8 cellular contexts compared by ENCODE assay signal in genomic region chr6:42661540-42662153, GRCh38.
DNase-seq lines count a peak whose midpoint lies in the region; ATAC-seq and TF ChIP-seq lines count a peak whose summit lies in the region.

No MANE protein-coding gene starts in this region.

- no peaks in the 10 kb centered on the region for H3K4me1 ChIP-seq in SJSA1 (replicated peaks)
- peaks cover 0 to 5% (median 0%) of the 10 kb centered on the region in 3 donors for H3K4me1 ChIP-seq in gastroesophageal sphincter
- H3K4me1 ChIP-seq in tibial artery = peaks cover 0 to 3% (median 0%) of the 10 kb centered on the region in 4 donors

- TF ChIP-seq EP300 in gastroesophageal sphincter (IDR thresholded peaks at IDR 0.05) = no peak

- peaks cover 43% of the 10 kb centered on the region for H3K36me3 Mint-ChIP-seq in osteocyte (ENCODE audit: unreplicated experiment)

- H3K27ac Mint-ChIP-seq in osteocyte (ENCODE audit: unreplicated experiment) = no peak overlapping the region

- H3K4me1 Mint-ChIP-seq in osteocyte (ENCODE audit: unreplicated experiment) = no peaks in the 10 kb centered on the region

- intact Hi-C loops in tibial artery (cut with DNase I; ENCODE audit: low total_unique reads) = loop anchor here (5.0 kb wide), 2 partner anchors 66 to 216 kb away; partner anchors contain the start of gene RPL7L1

- no peak overlapping the region for H3K4me3 Mint-ChIP-seq in osteocyte (ENCODE audit: unreplicated experiment)

- no peaks in the 10 kb centered on the region for H3K27me3 Mint-ChIP-seq in osteocyte (ENCODE audit: unreplicated experiment)

- ATAC-seq in gastroesophageal sphincter = peak; percentile 72
- no peak for ATAC-seq in GM21367 (IDR thresholded peaks at IDR 0.05; ENCODE audit: unreplicated experiment)

- H3K36me3 ChIP-seq in SJSA1 (peaks cover 77% of the 10 kb centered on the region), gastroesophageal sphincter (peaks cover 2 to 92% of the 10 kb centered on the region in 2 donors), tibial artery (peaks cover 68 to 77% (median 76%) of the 10 kb centered on the region in 3 donors)

- H3K9me3 ChIP-seq in SJSA1 (replicated peaks) (no peaks in the 10 kb centered on the region), gastroesophageal sphincter (no peaks in the 10 kb centered on the region), tibial artery (no peaks in the 10 kb centered on the region)

- H3K4me3 ChIP-seq in SJSA1 (no peak overlapping the region), gastroesophageal sphincter (no peak overlapping the region), tibial artery (no peak overlapping the region)

- no peak for TF ChIP-seq POLR2A in gastroesophageal sphincter (IDR thresholded peaks at IDR 0.05)

- WGBS in gastroesophageal sphincter (ENCODE audit: low coverage in 1 of 2), 2 donors = 0% methylated on average over 5 of the region's 5 CpGs

- TF ChIP-seq CTCF in gastroesophageal sphincter (IDR thresholded peaks at IDR 0.05) = peak; percentile 88 to 93 (median 88)
- peak; percentile 88 for TF ChIP-seq CTCF in osteocyte (IDR thresholded peaks at IDR 0.05)
- TF ChIP-seq CTCF in tibial artery (IDR thresholded peaks at IDR 0.05) = peak; percentile 82 to 90

- H3K9me3 Mint-ChIP-seq in osteocyte (ENCODE audit: unreplicated experiment) = no peaks in the 10 kb centered on the region

- DNase-seq in EH (ENCODE audit: low read depth) = peak; percentile 77
- DNase-seq in MV-4-11 (lab: John Stamatoyannopoulos, UW) = peak; percentile 63
- peak; percentile 65 to 70 for DNase-seq in SJSA1 (ENCODE audit: low read depth in 1 of 2, low spot score in 2 of 2)
- DNase-seq in activated gamma-delta T cell treated with anti-CD3 and anti-CD28 coated beads, Interleukin-2, amount 50 U/mL, for 16 hours (ENCODE audit: low read depth) = peak; percentile 78
- DNase-seq in osteocyte (ENCODE audit: extremely low spot score, unreplicated experiment) = peak; percentile 90
- peak; percentile 78 to 85 for DNase-seq in tibial artery

- no peak overlapping the region for H3K27ac ChIP-seq in SJSA1
- no peak overlapping the region for H3K27ac ChIP-seq in gastroesophageal sphincter
- no peak overlapping the region for H3K27ac ChIP-seq in tibial artery

- no peaks in the 10 kb centered on the region for H3K27me3 ChIP-seq in SJSA1 (replicated peaks)
- no peaks in the 10 kb centered on the region for H3K27me3 ChIP-seq in gastroesophageal sphincter
- H3K27me3 ChIP-seq in tibial artery = no peaks in the 10 kb centered on the region
